13 cellular contexts compared by ENCODE assay signal in genomic region chr12:27974735-27975221, GRCh38. TPM values are rescaled to one million over a fixed set of nuclear protein-coding genes. Genes with fewer than 3 reads are reported as not detected.
DNase-seq lines count a peak whose midpoint lies in the region; ATAC-seq, FAIRE-seq and TF ChIP-seq lines count a peak whose summit lies in the region.
"Had no signal": no experiment of that assay in that cellular context is flagged by ENCODE, and none has a peak within 500 bp of the region (broad histone marks: within the 10 kb centered on the region; RNA-seq: fewer than 3 reads in every experiment).

No MANE protein-coding gene starts in this region.

- H2AFZ ChIP-seq in HepG2 (ENCODE audit: low read length): no peak overlapping the region

- WGBS in HepG2 (ENCODE audit: low lambda C conversion rate): 32% methylated on average over 13 of the region's 26 CpGs
- 4% methylated on average over 25 of the region's 26 CpGs; no CpG with 5 or more reads in 1 of the 2 donors for WGBS in upper lobe of left lung, 2 donors

- H3K27me3 ChIP-seq in bronchial epithelial cell (ENCODE audit: control insufficient read depth, insufficient read depth, low read length) (no peaks in the 10 kb centered on the region), HepG2 (ENCODE audit: control insufficient read depth in 1 of 2, insufficient read depth in 2 of 2, low read length in 2 of 2) (peaks cover 0 to 48% of the 10 kb centered on the region in 2 experiments; a peak in 4 of 5 replicates), upper lobe of left lung (peaks cover 0 to 32% (median 17%) of the 10 kb centered on the region in 4 donors)

- intact Hi-C loops in HepG2 (cut with micrococcal nuclease; ENCODE audit: unreplicated experiment): loop anchor here (10.0 kb wide), 1 partner anchor 900 kb away; no protein-coding TSS in a partner anchor

- H3K27ac ChIP-seq in HepG2 (ENCODE audit: extremely low read length, insufficient read depth, low read length) (no peak overlapping the region), upper lobe of left lung (no peak overlapping the region)
- H3K27ac ChIP-seq: C4-2B had no signal

- H3K79me2 ChIP-seq in HepG2 (ENCODE audit: insufficient read depth, low read length): no peaks in the 10 kb centered on the region

- POLR2A ChIA-PET in HepG2 (lab: Yijun Ruan, JAX): no interaction called here
- POLR2A ChIA-PET in naive thymus-derived CD8-positive, alpha-beta T cell (lab: Charles Lee): no interaction called here

- DNase-seq in activated naive CD4-positive, alpha-beta T cell treated with Interleukin-2 at 50 U/mL for 16 hours: no peak
- DNase-seq in bronchial epithelial cell (ENCODE audit: low read depth) (no peak), HepG2 (ENCODE audit: low spot score) (no peak), upper lobe of left lung (no peak), HuH-7 (ENCODE audit: low spot score) (no peak), OCI-M1 (lab: John Stamatoyannopoulos, UW) (no peak)
- no peak for DNase-seq in naive thymus-derived CD8-positive, alpha-beta T cell
- DNase-seq: activated CD4-positive, CD25-positive, alpha-beta regulatory T cell treated with anti-CD3 and anti-CD28 coated beads, Interleukin-2, amount 50 U/mL, for 72 hours; NCI-H1092 treated with DMSO at 0.1 percent for 48 hours had no signal

- peak overlapping the region; percentile 42 for H3K4me3 Mint-ChIP-seq in activated naive CD4-positive, alpha-beta T cell treated with anti-CD3 and anti-CD28 coated beads, Interleukin-2, amount 50 U/mL, for 24 hours
- peak overlapping the region in 1 of 10 donors; percentile 12 for H3K4me3 Mint-ChIP-seq in naive thymus-derived CD8-positive, alpha-beta T cell

- no peaks in the 10 kb centered on the region for H3K36me3 ChIP-seq in bronchial epithelial cell (ENCODE audit: control insufficient read depth, insufficient read depth, low read length)
- H3K36me3 ChIP-seq in HepG2 (replicated peaks in 1 of 2; ENCODE audit: control insufficient read depth in 1 of 2, insufficient read depth in 2 of 2, low read length in 2 of 2): no peaks in the 10 kb centered on the region
- H3K36me3 ChIP-seq in upper lobe of left lung: no peaks in the 10 kb centered on the region

- ATAC-seq in HepG2: no peak
- ATAC-seq in upper lobe of left lung (ENCODE audit: low FRiP score in 2 of 2): peak; percentile 8 to 23
- ATAC-seq in naive thymus-derived CD8-positive, alpha-beta T cell: no peak

- TF ChIP-seq CTCF in bronchial epithelial cell (IDR thresholded peaks at IDR 0.05; ENCODE audit: insufficient read depth, low read length, severe bottlenecking) (no peak), HepG2 (CRISPR knock-in tag; IDR thresholded peaks at IDR 0.05) (no peak), upper lobe of left lung (IDR thresholded peaks at IDR 0.05) (no peak)

- no peak overlapping the region for H3K9ac ChIP-seq in HepG2 (ENCODE audit: insufficient read depth, low read depth, low read length)

- no peak for FAIRE-seq in bronchial epithelial cell (lab: Jason Lieb, UNC)
- FAIRE-seq in HepG2 (lab: Jason Lieb, UNC): no peak
- FAIRE-seq: GM12891, islet of Langerhans had no signal

- peaks cover 65% of the 10 kb centered on the region for H3K27me3 Mint-ChIP-seq in activated naive CD4-positive, alpha-beta T cell treated with anti-CD3 and anti-CD28 coated beads, Interleukin-2, amount 50 U/mL, for 24 hours
- H3K27me3 Mint-ChIP-seq in naive thymus-derived CD8-positive, alpha-beta T cell: peaks cover 52 to 87% (median 68%) of the 10 kb centered on the region in 5 donors

- in situ Hi-C loops in HepG2 (cut with HindIII; ENCODE audit: extremely low pct_ligation_motif_present, low pct_unique_long_range_greater_than_20kb): no loop called here

- H3K36me3 Mint-ChIP-seq in activated naive CD4-positive, alpha-beta T cell treated with anti-CD3 and anti-CD28 coated beads, Interleukin-2, amount 50 U/mL, for 24 hours: no peaks in the 10 kb centered on the region
- peaks cover 0 to 2% (median 0%) of the 10 kb centered on the region in 3 donors for H3K36me3 Mint-ChIP-seq in naive thymus-derived CD8-positive, alpha-beta T cell

- H3K9me3 ChIP-seq in HepG2 (ENCODE audit: low read length): no peaks in the 10 kb centered on the region
- H3K9me3 ChIP-seq in upper lobe of left lung: no peaks in the 10 kb centered on the region

- H3K4me1 Mint-ChIP-seq in activated naive CD4-positive, alpha-beta T cell treated with anti-CD3 and anti-CD28 coated beads, Interleukin-2, amount 50 U/mL, for 24 hours: peaks cover 12% of the 10 kb centered on the region
- H3K4me1 Mint-ChIP-seq in naive thymus-derived CD8-positive, alpha-beta T cell: peaks cover 2 to 18% (median 15%) of the 10 kb centered on the region in 4 donors

- TF ChIP-seq POLR2A in HepG2 (IDR thresholded peaks at IDR 0.05; ENCODE audit: insufficient read depth in 1 of 2, low read depth in 2 of 2, low read length in 2 of 2) (no peak), upper lobe of left lung (IDR thresholded peaks at IDR 0.05) (no peak)

- TF ChIP-seq RAD21 in HepG2 (CRISPR knock-in tag; IDR thresholded peaks at IDR 0.05): no peak

- CTCF ChIA-PET in HepG2 (lab: Yijun Ruan, JAX; ENCODE audit: low intra/inter-chr PET ratio, low total read pairs): no interaction called here

- H3K27ac Mint-ChIP-seq in activated naive CD4-positive, alpha-beta T cell treated with anti-CD3 and anti-CD28 coated beads, Interleukin-2, amount 50 U/mL, for 24 hours: no peak overlapping the region
- no peak overlapping the region for H3K27ac Mint-ChIP-seq in naive thymus-derived CD8-positive, alpha-beta T cell

- H4K20me1 ChIP-seq in HepG2 (ENCODE audit: insufficient read depth, low read length): no peaks in the 10 kb centered on the region

- H3K4me2 ChIP-seq in HepG2 (ENCODE audit: low read depth, low read length): 0 out of 2 replicates have a peak overlapping the region, but pooled peaks have one; percentile 18

- TF ChIP-seq EP300 in HepG2 (IDR thresholded peaks at IDR 0.05; ENCODE audit: low read depth in 2 of 2, low read length in 2 of 2) (no peak), HepG2 (CRISPR knock-in tag; IDR thresholded peaks at IDR 0.05; ENCODE audit: borderline replicate concordance) (no peak), upper lobe of left lung (IDR thresholded peaks at IDR 0.05) (no peak)

- no TSS peak for BruUV-seq in HepG2 (replicated peaks; lab: Mats Ljungman, UMichigan)

- H3K4me3 ChIP-seq in bronchial epithelial cell (ENCODE audit: low read depth, low read length) (peak overlapping the region; percentile 53), HepG2 (replicated peaks in 1 of 3; ENCODE audit: insufficient read depth in 1 of 3, low read depth in 2 of 3, low read length in 3 of 3) (no peak overlapping the region), upper lobe of left lung (peak overlapping the region in 1 of 4 donors; percentile 5)

- H3K9me3 Mint-ChIP-seq in activated naive CD4-positive, alpha-beta T cell treated with anti-CD3 and anti-CD28 coated beads, Interleukin-2, amount 50 U/mL, for 24 hours: no peaks in the 10 kb centered on the region
- H3K9me3 Mint-ChIP-seq in naive thymus-derived CD8-positive, alpha-beta T cell: peaks cover 0 to 2% (median 0%) of the 10 kb centered on the region in 9 donors

- peaks cover 18% of the 10 kb centered on the region for H3K4me1 ChIP-seq in HepG2 (ENCODE audit: insufficient read depth, low read length)
- H3K4me1 ChIP-seq in upper lobe of left lung: peaks cover 16 to 36% (median 19%) of the 10 kb centered on the region in 4 donors

TF ChIP-seq in HepG2, 621 proteins besides CTCF, POLR2A, EP300 and RAD21 (continues in another document):
- TF ChIP-seq FOSL2 (CRISPR knock-in tag; IDR thresholded peaks at IDR 0.05) (no peak), SMC3 (IDR thresholded peaks at IDR 0.05; ENCODE audit: low read length) (no peak), ZNF703 (CRISPR knock-in tag; IDR thresholded peaks at IDR 0.05; ENCODE audit: borderline replicate concordance) (no peak)

RNA-seq across cellular contexts. Expression of gene PTHLH, which starts 2.2 kb away (rescaled TPM):
- total RNA-seq in bronchial epithelial cell: 47.4 and 82.1 TPM in 2 replicates
- not detected in 2 replicates for total RNA-seq in HepG2 (2016; rRNA removed; fragmentation: Illumina TruSeq; extraction: Trizol)
- not detected in 2 replicates for total RNA-seq in HepG2 (2016; cell fraction: cytosol; rRNA removed; fragmentation: Illumina TruSeq; extraction: Trizol; ENCODE audit: low read depth)
- total RNA-seq in HepG2 (2016; cell fraction: insoluble cytoplasmic fraction; rRNA removed; fragmentation: Illumina TruSeq; extraction: Trizol): not detected in 2 replicates
- not detected in 2 replicates for total RNA-seq in HepG2 (2016; cell fraction: membrane; rRNA removed; fragmentation: Illumina TruSeq; extraction: Trizol)
- total RNA-seq in HepG2 (2016; cell fraction: nucleus; rRNA removed; fragmentation: Illumina TruSeq; extraction: Trizol): not detected in 2 replicates
- polyA plus RNA-seq in HepG2 (2011; rRNA removed): 0.22 and 0.31 TPM in 2 replicates
- 0.21 and 0.32 TPM in 2 replicates for polyA plus RNA-seq in HepG2 (2011; cell fraction: cytosol; rRNA removed)
- polyA plus RNA-seq in HepG2 (2011; cell fraction: nucleus; rRNA removed): 0.16 and 0.19 TPM in 2 replicates
- polyA plus RNA-seq in HepG2 (2012): 0.40 and 0.56 TPM in 2 replicates
- not detected in 2 replicates for polyA plus RNA-seq in HepG2 (2016; cell fraction: cytosol; fragmentation: Illumina TruSeq; extraction: Trizol; ENCODE audit: low read depth)
- polyA plus RNA-seq in HepG2 (2016; cell fraction: insoluble cytoplasmic fraction; fragmentation: Illumina TruSeq; extraction: Trizol; ENCODE audit: low read depth): not detected in 2 replicates
- polyA plus RNA-seq in HepG2 (2016; cell fraction: membrane; fragmentation: Illumina TruSeq; extraction: Trizol; ENCODE audit: low read depth): not detected in 2 replicates
- not detected in 2 replicates for polyA plus RNA-seq in HepG2 (2016; cell fraction: nucleus; fragmentation: Illumina TruSeq; extraction: Trizol; ENCODE audit: insufficient read depth, low read depth)
- polyA minus RNA-seq in HepG2 (2011; rRNA and poly(A)+ RNA removed; ENCODE audit: low replicate concordance): not detected in 2 replicates
- polyA minus RNA-seq in HepG2 (2011; cell fraction: cytosol; rRNA and poly(A)+ RNA removed): not detected in 2 replicates
- polyA minus RNA-seq in HepG2 (2011; cell fraction: nucleus; rRNA and poly(A)+ RNA removed): 0.50 TPM in 1 of 2 replicates, not detected in the other
- total RNA-seq in upper lobe of left lung: 1 to 10 TPM in 2 of 6 donors, under 1 TPM in 1, not detected in 3; 0.44 to 2.9 (median 2.0) TPM
- total RNA-seq in naive thymus-derived CD8-positive, alpha-beta T cell: not detected
- polyA plus RNA-seq in naive thymus-derived CD8-positive, alpha-beta T cell: not detected

Comparison
In these comparisons a context has a peak if more than half of its experiments do, and no peak if none do; other contexts are left out.
1. ATAC-seq: peak in upper lobe of left lung (2 of 2); none in HepG2 (single experiment) and naive thymus-derived CD8-positive, alpha-beta T cell (0 of 2).
2. RNA of gene PTHLH, which starts 2.2 kb away (total RNA-seq): 47.4 to 82.1 TPM in bronchial epithelial cell; 0.44 to 2.9 TPM in upper lobe of left lung, not detected in naive thymus-derived CD8-positive, alpha-beta T cell and not detected in HepG2; every median in the first group is over 10 times any median in the second.